ENCODE assay signal across 16 cellular contexts in the genomic region with DNA sequence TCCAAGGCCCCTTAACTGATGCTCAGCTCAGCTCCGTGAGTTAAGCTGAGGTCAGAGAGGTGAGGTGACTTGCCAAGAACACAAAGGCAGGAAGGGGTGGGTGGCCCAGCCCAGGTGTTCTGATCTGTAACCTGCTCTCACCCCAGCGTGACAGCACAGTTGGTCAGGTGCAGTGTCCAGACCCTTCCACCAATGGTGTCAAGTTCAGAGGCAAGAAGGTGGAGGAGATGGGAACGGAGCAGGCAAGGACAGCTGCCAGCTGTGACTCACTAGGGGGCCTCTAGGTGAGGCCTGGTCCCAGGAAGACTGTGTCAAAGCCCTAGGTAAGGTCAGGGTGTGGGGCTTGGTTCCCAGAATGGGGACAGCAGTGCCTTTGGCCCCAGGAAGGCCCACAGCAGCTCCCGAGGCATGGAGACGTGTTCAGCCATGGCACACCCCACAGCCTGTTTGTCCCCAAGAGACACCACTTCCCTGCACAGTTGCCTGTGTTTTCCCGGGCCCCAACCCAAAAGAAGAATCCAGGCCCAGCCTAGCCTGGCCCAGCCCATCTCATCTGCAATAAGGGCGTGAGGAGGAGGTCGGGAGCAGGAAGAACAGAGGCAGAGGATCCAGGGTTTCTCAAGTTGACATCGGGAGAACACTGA. TPM values are rescaled to one million over a fixed set of nuclear protein-coding genes. Genes with fewer than 3 reads are reported as not detected.
DNase-seq lines count a peak whose midpoint lies in the region; ATAC-seq, FAIRE-seq and TF ChIP-seq lines count a peak whose summit lies in the region.
"Had no signal": no experiment of that assay in that cellular context is flagged by ENCODE, and none has a peak within 500 bp of the region (broad histone marks: within the 10 kb centered on the region; RNA-seq: fewer than 3 reads in every experiment).

No MANE protein-coding gene starts in this region.

- no peak overlapping the region for H4K91ac ChIP-seq in H1 (replicated peaks; ENCODE audit: insufficient read length, low read length)

- no peak overlapping the region for H2BK120ac ChIP-seq in H1 (replicated peaks; ENCODE audit: low read depth, low read length)

- H2BK15ac ChIP-seq in H1 (ENCODE audit: low read length), result no peak overlapping the region

- no peak overlapping the region for H3K4ac ChIP-seq in H1 (replicated peaks; ENCODE audit: insufficient read length, low read depth, low read length)

- in situ Hi-C loops in HepG2 (cut with HindIII; ENCODE audit: extremely low pct_ligation_motif_present, low pct_unique_long_range_greater_than_20kb), result loop anchor here (5.0 kb wide), 1 partner anchor 55 kb away; no protein-coding TSS in a partner anchor

- H3K27ac ChIP-seq in HepG2 (ENCODE audit: extremely low read length, insufficient read depth, low read length) (no peak overlapping the region), right lobe of liver (no peak overlapping the region), H1 (ENCODE audit: low read depth, low read length) (no peak overlapping the region), neural progenitor cell (no peak overlapping the region), testis (no peak overlapping the region)
- H3K27ac ChIP-seq: SJSA1 had no signal

- H3K9me3 ChIP-seq in HepG2 (ENCODE audit: low read length) (no peaks in the 10 kb centered on the region), right lobe of liver (no peaks in the 10 kb centered on the region), H1 (ENCODE audit: insufficient read depth in 2 of 2, low read depth in 1 of 2, low read length in 1 of 2) (no peaks in the 10 kb centered on the region), neural progenitor cell (ENCODE audit: low read depth) (no peaks in the 10 kb centered on the region), testis (no peaks in the 10 kb centered on the region)
- H3K9me3 ChIP-seq: SJSA1 had no signal

- no peak overlapping the region for H3K23ac ChIP-seq in H1 (ENCODE audit: insufficient read length)

- H3F3A ChIP-seq in neural progenitor cell (ENCODE audit: low read depth), result peaks cover 10% of the 10 kb centered on the region

- peaks cover 8 to 72% of the 10 kb centered on the region in 2 experiments; a peak in 4 of 5 replicates for H3K27me3 ChIP-seq in HepG2 (ENCODE audit: control insufficient read depth in 1 of 2, insufficient read depth in 2 of 2, low read length in 2 of 2)
- H3K27me3 ChIP-seq in right lobe of liver, result no peaks in the 10 kb centered on the region
- no peaks in the 10 kb centered on the region for H3K27me3 ChIP-seq in H1 (replicated peaks in 1 of 4; ENCODE audit: control insufficient read depth in 3 of 4, extremely low read depth in 1 of 4, insufficient read depth in 3 of 4, low read length in 3 of 4)
- no peaks in the 10 kb centered on the region for H3K27me3 ChIP-seq in neural progenitor cell
- no peaks in the 10 kb centered on the region for H3K27me3 ChIP-seq in testis
- H3K27me3 ChIP-seq: SJSA1 had no signal

- no peak overlapping the region for H4K5ac ChIP-seq in H1 (ENCODE audit: insufficient read length, low read depth, low read length)

- H4K8ac ChIP-seq in H1 (ENCODE audit: extremely low read depth, insufficient read depth, low read length), result peak overlapping the region; percentile 79; the same call in 1 of the 2 replicates

- H2BK20ac ChIP-seq in H1 (ENCODE audit: low read length), result no peak overlapping the region

- BruUV-seq in HepG2 (replicated peaks; lab: Mats Ljungman, UMichigan), result no TSS peak

- H3K79me2 ChIP-seq in HepG2 (ENCODE audit: insufficient read depth, low read length) (no peaks in the 10 kb centered on the region), H1 (ENCODE audit: control insufficient read depth in 1 of 2, insufficient read depth in 2 of 2, low read length in 2 of 2) (no peaks in the 10 kb centered on the region), neural progenitor cell (ENCODE audit: low read depth) (no peaks in the 10 kb centered on the region)

- no peak for TF ChIP-seq EP300 in HepG2 (IDR thresholded peaks at IDR 0.05; ENCODE audit: low read depth in 2 of 2, low read length in 2 of 2)
- TF ChIP-seq EP300 in HepG2 (CRISPR knock-in tag; IDR thresholded peaks at IDR 0.05; ENCODE audit: borderline replicate concordance), result no peak
- TF ChIP-seq EP300 in H1 (IDR thresholded peaks at IDR 0.05; ENCODE audit: borderline replicate concordance in 1 of 2, low read depth in 2 of 2, low read length in 2 of 2), result no peak

- H2AK5ac ChIP-seq in H1 (ENCODE audit: low read depth, low read length), result no peak overlapping the region

- 0 out of 2 replicates have a peak overlapping the region, but pooled peaks have one; percentile 39 for H2BK12ac ChIP-seq in H1 (ENCODE audit: low read depth, low read length)

- ATAC-seq in HepG2 (peak; percentile 2; the same call in 1 of the 3 replicates), right lobe of liver (no peak)

- H3K27me3 Mint-ChIP-seq in neural progenitor cell (ENCODE audit: insufficient read depth, low read depth), result peaks cover 20% of the 10 kb centered on the region

- CTCF ChIA-PET in HepG2 (lab: Yijun Ruan, JAX; ENCODE audit: low intra/inter-chr PET ratio, low total read pairs) (interaction anchor here (0.8 to 4.4 kb wide), 8 partner anchors 26 to 296 kb away, joined by 3 to 94 read pairs (median 4); a partner anchor contains a TSS), H1 (lab: Charles Lee; ENCODE audit: partially characterized antibody) (interaction anchor here (0.6 to 31.7 kb wide), 39 partner anchors 10 to 419 kb away, joined by 3 to 735 read pairs (median 4); a partner anchor contains a TSS)

- H3K4me1 ChIP-seq in HepG2 (ENCODE audit: insufficient read depth, low read length) (peaks cover 70% of the 10 kb centered on the region), right lobe of liver (no peaks in the 10 kb centered on the region), H1 (replicated peaks in 1 of 4; ENCODE audit: control insufficient read depth in 3 of 4, insufficient read depth in 4 of 4, low read length in 3 of 4) (peaks cover 0 to 10% (median 4%) of the 10 kb centered on the region in 4 experiments; a peak in 3 of 7 replicates), neural progenitor cell (peaks cover 12% of the 10 kb centered on the region), testis (peaks cover 5% of the 10 kb centered on the region)
- H3K4me1 ChIP-seq: SJSA1 had no signal

- TF ChIP-seq RAD21 in HepG2 (CRISPR knock-in tag; IDR thresholded peaks at IDR 0.05) (no peak), H1 (IDR thresholded peaks at IDR 0.05 in 1 of 2, conservative IDR thresholded peaks at IDR 0.05 in 1 of 2; ENCODE audit: low read depth in 2 of 2, low read length in 2 of 2) (no peak)

- no peak for FAIRE-seq in HepG2 (lab: Jason Lieb, UNC)
- no peak for FAIRE-seq in H1 (lab: Jason Lieb, UNC)

- H3K4me3 ChIP-seq in HepG2 (replicated peaks in 1 of 3; ENCODE audit: insufficient read depth in 1 of 3, low read depth in 2 of 3, low read length in 3 of 3), result no peak overlapping the region
- no peak overlapping the region for H3K4me3 ChIP-seq in right lobe of liver
- H3K4me3 ChIP-seq in H1 (ENCODE audit: extremely low read depth in 1 of 4, insufficient read depth in 2 of 4, low read depth in 3 of 4, low read length in 4 of 4), result no peak overlapping the region
- H3K4me3 ChIP-seq in neural progenitor cell, result no peak overlapping the region
- H3K4me3 ChIP-seq in testis, result no peak overlapping the region
- H3K4me3 ChIP-seq: SJSA1 had no signal

- H2AFZ ChIP-seq in HepG2 (ENCODE audit: low read length), result no peak overlapping the region
- no peak overlapping the region for H2AFZ ChIP-seq in H1 (ENCODE audit: low read length)
- H2AFZ ChIP-seq in neural progenitor cell (replicated peaks), result peak overlapping the region; percentile 99

- H3K4me2 ChIP-seq in HepG2 (ENCODE audit: low read depth, low read length), result peak overlapping the region; percentile 20; the same call in 1 of the 2 replicates
- H3K4me2 ChIP-seq in H1 (ENCODE audit: insufficient read depth in 1 of 2, low read depth in 2 of 2, low read length in 2 of 2), result no peak overlapping the region
- no peak overlapping the region for H3K4me2 ChIP-seq in neural progenitor cell

- H3K56ac ChIP-seq in H1 (replicated peaks; ENCODE audit: insufficient read length, low read depth, low read length), result no peak overlapping the region

- intact Hi-C loops in HepG2 (cut with micrococcal nuclease; ENCODE audit: unreplicated experiment), result loop anchor here (1.0 to 5.0 kb wide), 4 partner anchors 26 to 296 kb away; a partner anchor contains a TSS
- intact Hi-C loops in right lobe of liver (cut with DNase I), result loop anchor here (5.0 kb wide), 1 partner anchor 60 kb away; no protein-coding TSS in a partner anchor
- intact Hi-C loops in testis (cut with DNase I; ENCODE audit: low total_unique reads), result no loop called here

- TF ChIP-seq CTCF in HepG2 (CRISPR knock-in tag; IDR thresholded peaks at IDR 0.05) (peak; percentile 41), right lobe of liver (IDR thresholded peaks at IDR 0.05) (no peak), H1 (IDR thresholded peaks at IDR 0.05; ENCODE audit: control extremely low read depth in 1 of 3, insufficient read depth in 1 of 3, low read depth in 1 of 3, low read length in 3 of 3) (no peak), neural progenitor cell (IDR thresholded peaks at IDR 0.05) (no peak), testis (IDR thresholded peaks at IDR 0.05) (no peak)

- H3K23me2 ChIP-seq in H1 (ENCODE audit: low read depth, low read length), result no peaks in the 10 kb centered on the region

- POLR2A ChIA-PET in HepG2 (lab: Yijun Ruan, JAX), result interaction anchor here (1.6 kb wide), 2 partner anchors 23 to 102 kb away, joined by 3 to 4 read pairs; a partner anchor contains a TSS
- POLR2A ChIA-PET in H1 (lab: Charles Lee; ENCODE audit: partially characterized antibody), result interaction anchor here (1.2 to 1.3 kb wide), 2 partner anchors 23 to 102 kb away, joined by 3 to 7 read pairs; a partner anchor contains a TSS

- no peaks in the 10 kb centered on the region for H3K79me1 ChIP-seq in H1 (ENCODE audit: low read depth, low read length)

- H3K9ac ChIP-seq in HepG2 (ENCODE audit: insufficient read depth, low read depth, low read length), result no peak overlapping the region
- H3K9ac ChIP-seq in H1 (replicated peaks in 1 of 4; ENCODE audit: extremely low read depth in 1 of 4, low read depth in 3 of 4, low read length in 3 of 4), result no peak overlapping the region
- H3K9ac ChIP-seq in neural progenitor cell, result no peak overlapping the region

- H3K36me3 ChIP-seq in HepG2 (replicated peaks in 1 of 2; ENCODE audit: control insufficient read depth in 1 of 2, insufficient read depth in 2 of 2, low read length in 2 of 2) (no peaks in the 10 kb centered on the region), right lobe of liver (no peaks in the 10 kb centered on the region), H1 (ENCODE audit: control insufficient read depth in 2 of 4, insufficient read depth in 4 of 4, low read length in 3 of 4) (no peaks in the 10 kb centered on the region), neural progenitor cell (no peaks in the 10 kb centered on the region), testis (ENCODE audit: low read depth, missing control alignments) (no peaks in the 10 kb centered on the region)
- H3K36me3 ChIP-seq: SJSA1 had no signal

- H4K20me1 ChIP-seq in HepG2 (ENCODE audit: insufficient read depth, low read length) (no peaks in the 10 kb centered on the region), H1 (replicated peaks in 1 of 2; ENCODE audit: control insufficient read depth in 1 of 2, insufficient read depth in 2 of 2, low read length in 2 of 2) (no peaks in the 10 kb centered on the region), neural progenitor cell (ENCODE audit: low read depth) (no peaks in the 10 kb centered on the region)

- no peak overlapping the region for H3K27ac Mint-ChIP-seq in neural progenitor cell
- H3K27ac Mint-ChIP-seq: CD8-positive, alpha-beta T cell had no signal

- no peak for TF ChIP-seq POLR2A in HepG2 (IDR thresholded peaks at IDR 0.05; ENCODE audit: insufficient read depth in 1 of 2, low read depth in 2 of 2, low read length in 2 of 2)
- no peak for TF ChIP-seq POLR2A in right lobe of liver (IDR thresholded peaks at IDR 0.05)
- no peak for TF ChIP-seq POLR2A in H1 (IDR thresholded peaks at IDR 0.05; ENCODE audit: control extremely low read depth in 1 of 2, low read depth in 2 of 2, low read length in 2 of 2)
- no peak for TF ChIP-seq POLR2A in testis (IDR thresholded peaks at IDR 0.05)

- no peak overlapping the region for H2BK5ac ChIP-seq in H1 (ENCODE audit: low read depth, low read length)

- peaks cover 22% of the 10 kb centered on the region for H3K4me1 Mint-ChIP-seq in neural progenitor cell

- no peaks in the 10 kb centered on the region for H3K36me3 Mint-ChIP-seq in neural progenitor cell
- H3K36me3 Mint-ChIP-seq: CD8-positive, alpha-beta T cell had no signal

- WGBS in HepG2 (ENCODE audit: low lambda C conversion rate), result 30% methylated on average over 7 of the region's 9 CpGs
- 40% methylated on average over 2 of the region's 9 CpGs for WGBS in right lobe of liver (ENCODE audit: insufficient coverage, low coverage, low lambda C conversion rate, missing lambda C conversion rate)
- 73% methylated on average over 9 of the region's 9 CpGs; no CpG with 5 or more reads in 1 of the 2 experiments for WGBS in H1 (ENCODE audit: extremely low coverage in 1 of 2, insufficient coverage in 1 of 2, insufficient read length in 1 of 2, insufficient replicate concordance in 2 of 2, low coverage in 1 of 2, low lambda C conversion rate in 2 of 2, missing lambda C conversion rate in 1 of 2), 2 experiments
- 76 to 88% methylated on average over 7 to 9 of the region's 9 CpGs for WGBS in testis, 2 donors

- no peak for DNase-seq in HepG2 (ENCODE audit: low spot score)
- no peak for DNase-seq in right lobe of liver
- no peak for DNase-seq in H1 (ENCODE audit: low read depth in 1 of 2, low spot score in 2 of 2)
- DNase-seq in neural progenitor cell (ENCODE audit: low spot score), result no peak
- DNase-seq in testis, result no peak
- DNase-seq in stimulated activated CD4-positive, alpha-beta T cell treated with anti-CD3 and anti-CD28 coated beads, Interleukin-2, amount 100 ng/mL, for 24 hours, result no peak
- no peak for DNase-seq in NCI-H1436 (lab: John Stamatoyannopoulos, UW)
- DNase-seq in pons (ENCODE audit: low spot score), result no peak
- DNase-seq: GOT3, NCI-H187 treated with DMSO at 0.1 percent for 48 hours had no signal

- H3K18ac ChIP-seq in H1 (ENCODE audit: extremely low read depth, low read length), result no peak overlapping the region

- no peaks in the 10 kb centered on the region for H3K9me3 Mint-ChIP-seq in neural progenitor cell
- H3K9me3 Mint-ChIP-seq: CD8-positive, alpha-beta T cell had no signal

- H3K4me3 Mint-ChIP-seq in neural progenitor cell, result no peak overlapping the region
- H3K4me3 Mint-ChIP-seq: CD8-positive, alpha-beta T cell had no signal

- H3K14ac ChIP-seq in H1 (ENCODE audit: insufficient read length), result no peak overlapping the region

RNA-seq across cellular contexts. Expression of a gene that starts 7.2 kb away (rescaled TPM):
- total RNA-seq in HepG2 (2016; rRNA removed; fragmentation: Illumina TruSeq; extraction: Trizol) (not detected in 2 replicates), right lobe of liver (not detected), neural progenitor cell (ENCODE audit: low replicate concordance) (not detected in 2 replicates), testis (1 to 10 TPM; 3.7 to 7.3 TPM)
- total RNA-seq in HepG2 (2016; cell fraction: cytosol; rRNA removed; fragmentation: Illumina TruSeq; extraction: Trizol; ENCODE audit: low read depth), result not detected in 2 replicates
- total RNA-seq in HepG2 (2016; cell fraction: insoluble cytoplasmic fraction; rRNA removed; fragmentation: Illumina TruSeq; extraction: Trizol), result 0.02 TPM in 1 of 2 replicates, not detected in the other
- not detected in 2 replicates for total RNA-seq in HepG2 (2016; cell fraction: membrane; rRNA removed; fragmentation: Illumina TruSeq; extraction: Trizol)
- total RNA-seq in HepG2 (2016; cell fraction: nucleus; rRNA removed; fragmentation: Illumina TruSeq; extraction: Trizol), result not detected in 2 replicates
- polyA plus RNA-seq in HepG2 (2011; rRNA removed) (not detected in 2 replicates), H1 (2011; rRNA removed) (0.30 and 0.33 TPM in 2 replicates), testis (ENCODE audit: insufficient read depth, low read depth, low replicate concordance) (6.8 TPM)
- 0.01 TPM in 2 replicates for polyA plus RNA-seq in HepG2 (2011; cell fraction: cytosol; rRNA removed)
- polyA plus RNA-seq in HepG2 (2011; cell fraction: nucleus; rRNA removed), result 0.06 TPM in 1 of 2 replicates, not detected in the other
- not detected in 2 replicates for polyA plus RNA-seq in HepG2 (2012)
- not detected in 2 replicates for polyA plus RNA-seq in HepG2 (2016; cell fraction: cytosol; fragmentation: Illumina TruSeq; extraction: Trizol; ENCODE audit: low read depth)
- polyA plus RNA-seq in HepG2 (2016; cell fraction: insoluble cytoplasmic fraction; fragmentation: Illumina TruSeq; extraction: Trizol; ENCODE audit: low read depth), result not detected in 2 replicates
- polyA plus RNA-seq in HepG2 (2016; cell fraction: membrane; fragmentation: Illumina TruSeq; extraction: Trizol; ENCODE audit: low read depth), result not detected in 2 replicates
- polyA plus RNA-seq in HepG2 (2016; cell fraction: nucleus; fragmentation: Illumina TruSeq; extraction: Trizol; ENCODE audit: insufficient read depth, low read depth), result 0.12 TPM in 1 of 2 replicates, not detected in the other
- not detected in 2 replicates for polyA minus RNA-seq in HepG2 (2011; rRNA and poly(A)+ RNA removed; ENCODE audit: low replicate concordance)
- polyA minus RNA-seq in HepG2 (2011; cell fraction: cytosol; rRNA and poly(A)+ RNA removed), result not detected in 2 replicates
- polyA minus RNA-seq in HepG2 (2011; cell fraction: nucleus; rRNA and poly(A)+ RNA removed), result not detected in 2 replicates
- total RNA-seq in H1 (2021; fragmentation: NEBNext Ultra II Directional; extraction: Animal tissue kit (Norgen Biotek cat#: 25700)), result 0.07 TPM in 1 of 2 replicates, not detected in the other
- polyA plus RNA-seq in H1 (2011; cell fraction: cytosol; rRNA removed), result 0.30 TPM
- 0.29 TPM for polyA plus RNA-seq in H1 (2011; cell fraction: nucleus; rRNA removed)
- polyA plus RNA-seq in H1 (2012, experiment 1 of 2), result 0.10 to 0.39 TPM (median 0.29 TPM) in 4 replicates
- 0.22 TPM for polyA plus RNA-seq in H1 (2012, experiment 2 of 2)
- 0.10 TPM for polyA plus RNA-seq in H1 (2013, experiment 1 of 2)
- polyA plus RNA-seq in H1 (2013, experiment 2 of 2), result 0.06 TPM
- polyA minus RNA-seq in H1 (2011; rRNA and poly(A)+ RNA removed), result 0.19 and 0.39 TPM in 2 replicates
- polyA minus RNA-seq in H1 (2011; cell fraction: cytosol; rRNA and poly(A)+ RNA removed), result 0.29 TPM
- polyA minus RNA-seq in H1 (2011; cell fraction: nucleus; rRNA and poly(A)+ RNA removed), result not detected
- total RNA-seq: A172; CD8-positive, alpha-beta T cell; G401; NCI-H460; SJSA1 had no signal
- polyA plus RNA-seq: BJ had no signal

RNA-seq across cellular contexts. Expression of a gene that starts 23.5 kb away (rescaled TPM):
- total RNA-seq in HepG2 (2016; rRNA removed; fragmentation: Illumina TruSeq; extraction: Trizol) (19.4 and 21.9 TPM in 2 replicates), right lobe of liver (100 to 1,000 TPM in 3 of 6 experiments, 10 to 100 TPM in 3; 36.2 to 222 (median 82.1) TPM), neural progenitor cell (ENCODE audit: low replicate concordance) (13.6 and 18.2 TPM in 2 replicates), testis (10 to 100 TPM; 18.4 to 26.1 TPM)
- total RNA-seq in HepG2 (2016; cell fraction: cytosol; rRNA removed; fragmentation: Illumina TruSeq; extraction: Trizol; ENCODE audit: low read depth), result 4.8 and 6.1 TPM in 2 replicates
- 15.4 and 18.3 TPM in 2 replicates for total RNA-seq in HepG2 (2016; cell fraction: insoluble cytoplasmic fraction; rRNA removed; fragmentation: Illumina TruSeq; extraction: Trizol)
- 17.3 and 20.5 TPM in 2 replicates for total RNA-seq in HepG2 (2016; cell fraction: membrane; rRNA removed; fragmentation: Illumina TruSeq; extraction: Trizol)
- 32.5 and 39.5 TPM in 2 replicates for total RNA-seq in HepG2 (2016; cell fraction: nucleus; rRNA removed; fragmentation: Illumina TruSeq; extraction: Trizol)
- polyA plus RNA-seq in HepG2 (2011; rRNA removed) (52.5 and 57.7 TPM in 2 replicates), H1 (2011; rRNA removed) (9.7 and 14.4 TPM in 2 replicates), testis (ENCODE audit: insufficient read depth, low read depth, low replicate concordance) (42.8 TPM)
- 34.6 and 53.8 TPM in 2 replicates for polyA plus RNA-seq in HepG2 (2011; cell fraction: cytosol; rRNA removed)
- 22.7 and 27.8 TPM in 2 replicates for polyA plus RNA-seq in HepG2 (2011; cell fraction: nucleus; rRNA removed)
- 77.1 and 86.3 TPM in 2 replicates for polyA plus RNA-seq in HepG2 (2012)
- 11.4 and 11.5 TPM in 2 replicates for polyA plus RNA-seq in HepG2 (2016; cell fraction: cytosol; fragmentation: Illumina TruSeq; extraction: Trizol; ENCODE audit: low read depth)
- 38.0 and 41.3 TPM in 2 replicates for polyA plus RNA-seq in HepG2 (2016; cell fraction: insoluble cytoplasmic fraction; fragmentation: Illumina TruSeq; extraction: Trizol; ENCODE audit: low read depth)
- 23.3 and 26.8 TPM in 2 replicates for polyA plus RNA-seq in HepG2 (2016; cell fraction: membrane; fragmentation: Illumina TruSeq; extraction: Trizol; ENCODE audit: low read depth)
- 96.0 and 102 TPM in 2 replicates for polyA plus RNA-seq in HepG2 (2016; cell fraction: nucleus; fragmentation: Illumina TruSeq; extraction: Trizol; ENCODE audit: insufficient read depth, low read depth)
- 82.9 and 106 TPM in 2 replicates for polyA minus RNA-seq in HepG2 (2011; rRNA and poly(A)+ RNA removed; ENCODE audit: low replicate concordance)
- 53.5 and 57.1 TPM in 2 replicates for polyA minus RNA-seq in HepG2 (2011; cell fraction: cytosol; rRNA and poly(A)+ RNA removed)
- 28.7 and 29.6 TPM in 2 replicates for polyA minus RNA-seq in HepG2 (2011; cell fraction: nucleus; rRNA and poly(A)+ RNA removed)
- 20.8 and 26.7 TPM in 2 replicates for total RNA-seq in H1 (2021; fragmentation: NEBNext Ultra II Directional; extraction: Animal tissue kit (Norgen Biotek cat#: 25700))
- 12.0 TPM for polyA plus RNA-seq in H1 (2011; cell fraction: cytosol; rRNA removed)
- polyA plus RNA-seq in H1 (2011; cell fraction: nucleus; rRNA removed), result 17.7 TPM
- 24.8 to 32.2 TPM (median 27.7 TPM) in 4 replicates for polyA plus RNA-seq in H1 (2012, experiment 1 of 2)
- 5.9 TPM for polyA plus RNA-seq in H1 (2012, experiment 2 of 2)
- polyA plus RNA-seq in H1 (2013, experiment 1 of 2), result 21.6 TPM
- 22.3 TPM for polyA plus RNA-seq in H1 (2013, experiment 2 of 2)
- polyA minus RNA-seq in H1 (2011; rRNA and poly(A)+ RNA removed), result 22.6 and 27.7 TPM in 2 replicates
- 22.5 TPM for polyA minus RNA-seq in H1 (2011; cell fraction: cytosol; rRNA and poly(A)+ RNA removed)
- polyA minus RNA-seq in H1 (2011; cell fraction: nucleus; rRNA and poly(A)+ RNA removed), result 52.2 TPM
